Comparison of ENCODE assay signal across 8 cellular contexts in the genomic region with DNA sequence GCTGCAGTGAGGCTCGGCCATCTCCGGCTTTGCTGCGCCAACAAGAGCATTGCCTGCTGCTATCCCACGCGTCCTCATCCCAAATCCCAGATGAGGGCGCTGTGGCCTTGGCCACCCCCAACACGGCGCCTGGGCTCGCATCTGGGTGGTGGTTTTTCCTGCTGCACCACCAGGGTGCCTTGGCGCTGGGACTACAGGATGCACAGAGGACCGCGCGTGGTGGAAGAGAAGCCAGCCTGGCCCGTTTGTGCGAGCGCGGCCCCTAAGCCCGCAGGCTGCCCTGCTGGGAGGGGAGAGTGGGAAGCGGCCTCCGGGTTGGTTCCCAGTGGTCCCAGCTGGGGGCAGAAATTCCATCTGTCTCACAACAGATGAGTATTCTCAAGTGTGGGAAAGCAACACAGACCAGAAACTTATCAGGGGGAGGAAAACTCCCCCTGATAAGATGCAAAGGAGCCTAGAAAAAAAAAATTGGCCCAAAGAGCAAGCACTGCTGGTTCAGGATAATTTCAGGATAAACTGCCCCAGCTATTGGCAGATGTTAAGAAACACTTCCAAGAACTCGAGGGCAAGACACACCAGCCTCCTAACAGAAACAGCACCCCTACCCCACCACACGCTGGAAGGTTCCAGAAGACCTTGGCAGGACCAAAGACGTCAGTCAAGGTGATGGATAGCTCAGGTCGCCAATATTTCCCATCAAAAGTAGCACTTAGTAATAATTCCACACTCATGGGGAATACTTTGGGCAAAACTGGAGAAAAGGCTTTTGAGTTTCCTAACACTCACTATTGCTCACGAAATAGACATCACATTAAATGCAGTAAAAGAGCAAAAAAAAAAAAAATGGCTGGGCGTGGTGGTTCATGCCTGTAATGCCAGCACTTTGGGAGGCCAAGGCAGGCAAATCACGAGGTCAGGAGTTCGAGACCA.
DNase-seq lines count a peak whose midpoint lies in the region; ATAC-seq and TF ChIP-seq lines count a peak whose summit lies in the region.

No MANE protein-coding gene starts in this region.

- intact Hi-C loops in aorta (cut with DNase I), result loop anchor here (2.0 to 5.0 kb wide), 6 partner anchors 59 to 225 kb away; no protein-coding TSS in a partner anchor

- H3K27ac ChIP-seq in aorta (ENCODE audit: low read depth in 1 of 2, low read length in 2 of 2), result no peak overlapping the region

- H3K9me3 ChIP-seq in aorta (ENCODE audit: control insufficient read depth, low read length), result no peaks in the 10 kb centered on the region

- peaks cover 3% of the 10 kb centered on the region for H3K27me3 Mint-ChIP-seq in activated CD4-positive, alpha-beta T cell treated with anti-CD3 and anti-CD28 coated beads, Interleukin-2, amount 10 ng/mL, durations not matched to agents 7 days and 5 days

- peak; percentile 79 for ATAC-seq in aorta (ENCODE audit: low FRiP score)

- TF ChIP-seq CTCF in epithelial cell of proximal tubule (conservative IDR thresholded peaks at IDR 0.05; ENCODE audit: low read depth, low read length), result peak; percentile 74

- H3K27ac Mint-ChIP-seq in activated CD4-positive, alpha-beta T cell treated with anti-CD3 and anti-CD28 coated beads, Interleukin-2, amount 10 ng/mL, durations not matched to agents 7 days and 5 days, result peak overlapping the region; percentile 25

- H3K4me3 ChIP-seq in epithelial cell of proximal tubule (ENCODE audit: low read depth, low read length) (peak overlapping the region; percentile 37), aorta (ENCODE audit: low read length in 2 of 2) (no peak overlapping the region)

- H3K36me3 Mint-ChIP-seq in activated CD4-positive, alpha-beta T cell treated with anti-CD3 and anti-CD28 coated beads, Interleukin-2, amount 10 ng/mL, durations not matched to agents 7 days and 5 days (ENCODE audit: low read depth), result no peaks in the 10 kb centered on the region

- H3K27me3 ChIP-seq in aorta (ENCODE audit: control insufficient read depth in 1 of 2, insufficient read depth in 2 of 2, low read length in 1 of 2), result no peaks in the 10 kb centered on the region

- H3K9me3 Mint-ChIP-seq in activated CD4-positive, alpha-beta T cell treated with anti-CD3 and anti-CD28 coated beads, Interleukin-2, amount 10 ng/mL, durations not matched to agents 7 days and 5 days, result no peaks in the 10 kb centered on the region

- no peak for DNase-seq in activated CD4-positive, alpha-beta T cell treated with anti-CD3 and anti-CD28 coated beads, Interleukin-2, amount 10 ng/mL, durations not matched to agents 7 days and 5 days
- DNase-seq in activated CD4-positive, alpha-beta T cell treated with anti-CD3 and anti-CD28 coated beads, Interleukin-2, amount 50 U/mL, for 48 hours, result no peak
- DNase-seq in epithelial cell of proximal tubule (ENCODE audit: low read depth) (no peak), medulla oblongata (ENCODE audit: extremely low spot score) (peak; percentile 50), aorta (peak; percentile 88 to 92), SW480 (ENCODE audit: low spot score) (no peak), NCI-H2029 treated with DMSO at 0.1 percent for 48 hours (lab: John Stamatoyannopoulos, UW) (no peak), activated gamma-delta T cell treated with Interleukin-2 at 50 U/mL for 16 hours (no peak)

- H3K4me3 Mint-ChIP-seq in activated CD4-positive, alpha-beta T cell treated with anti-CD3 and anti-CD28 coated beads, Interleukin-2, amount 10 ng/mL, durations not matched to agents 7 days and 5 days, result no peak overlapping the region

- CTCF ChIA-PET in activated CD4-positive, alpha-beta T cell treated with anti-CD3 and anti-CD28 coated beads, Interleukin-2, amount 10 ng/mL, durations not matched to agents 7 days and 5 days (lab: Charles Lee), result no interaction called here

- no peaks in the 10 kb centered on the region for H3K36me3 ChIP-seq in aorta (ENCODE audit: control insufficient read depth in 1 of 2, insufficient read depth in 2 of 2, low read length in 1 of 2)

- POLR2A ChIA-PET in activated CD4-positive, alpha-beta T cell treated with anti-CD3 and anti-CD28 coated beads, Interleukin-2, amount 10 ng/mL, durations not matched to agents 7 days and 5 days (lab: Charles Lee), result no interaction called here

- H3K4me1 ChIP-seq in aorta (ENCODE audit: control insufficient read depth in 1 of 2, insufficient read depth in 2 of 2, low read length in 2 of 2), result no peaks in the 10 kb centered on the region

- H3K4me1 Mint-ChIP-seq in activated CD4-positive, alpha-beta T cell treated with anti-CD3 and anti-CD28 coated beads, Interleukin-2, amount 10 ng/mL, durations not matched to agents 7 days and 5 days, result no peaks in the 10 kb centered on the region

- 15 to 19% methylated on average over 28 of the region's 28 CpGs for WGBS in aorta, 2 donors

Comparison
In these comparisons a context has a peak if more than half of its experiments do, and no peak if none do; other contexts are left out.
1. DNase-seq: peak in medulla oblongata (single experiment) and aorta (2 of 2); none in activated CD4-positive, alpha-beta T cell treated with anti-CD3 and anti-CD28 coated beads, Interleukin-2, amount 10 ng/mL, durations not matched to agents 7 days and 5 days (single experiment), activated CD4-positive, alpha-beta T cell treated with anti-CD3 and anti-CD28 coated beads, Interleukin-2, amount 50 U/mL, for 48 hours (0 of 2), epithelial cell of proximal tubule (single experiment), SW480 (single experiment), NCI-H2029 treated with DMSO at 0.1 percent for 48 hours (single experiment) and activated gamma-delta T cell treated with Interleukin-2 at 50 U/mL for 16 hours (single experiment).